In genomic region chr3:119240582-119241434, GRCh38 we compare ENCODE assay signal across 8 cellular contexts. TPM values are rescaled to one million over a fixed set of nuclear protein-coding genes. Genes with fewer than 3 reads are reported as not detected.
DNase-seq lines count a peak whose midpoint lies in the region; ATAC-seq and TF ChIP-seq lines count a peak whose summit lies in the region.

A gene with protein sequence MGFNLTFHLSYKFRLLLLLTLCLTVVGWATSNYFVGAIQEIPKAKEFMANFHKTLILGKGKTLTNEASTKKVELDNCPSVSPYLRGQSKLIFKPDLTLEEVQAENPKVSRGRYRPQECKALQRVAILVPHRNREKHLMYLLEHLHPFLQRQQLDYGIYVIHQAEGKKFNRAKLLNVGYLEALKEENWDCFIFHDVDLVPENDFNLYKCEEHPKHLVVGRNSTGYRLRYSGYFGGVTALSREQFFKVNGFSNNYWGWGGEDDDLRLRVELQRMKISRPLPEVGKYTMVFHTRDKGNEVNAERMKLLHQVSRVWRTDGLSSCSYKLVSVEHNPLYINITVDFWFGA (minus strand): TSS chr3:119240878. CDS start chr3:119230099, 10,779 bp downstream.

- H2AFZ ChIP-seq in OCI-LY3 (ENCODE audit: low read depth, low read length): peak within 1 kb of the TSS; percentile 71

- H3K4me3 ChIP-seq in HUES6 (ENCODE audit: low read depth, low read length) (peak within 1 kb of the TSS; percentile 64), OCI-LY3 (ENCODE audit: low read length) (peak within 1 kb of the TSS; percentile 87), epithelial cell of esophagus (ENCODE audit: low read length) (peak within 1 kb of the TSS; percentile 83), mononuclear cell (ENCODE audit: low read length) (peak within 1 kb of the TSS; percentile 77)

- peak within 1 kb of the TSS; percentile 90; the same call in 1 of the 2 replicates for H3K27ac ChIP-seq in HUES6 (ENCODE audit: low read depth, low read length)
- peak within 1 kb of the TSS; percentile 61 for H3K27ac ChIP-seq in OCI-LY3 (ENCODE audit: low read length)

- H3K36me3 ChIP-seq in HUES6 (ENCODE audit: control insufficient read depth, insufficient read depth, low read length): peaks cover 16% of the 10 kb centered on the region
- H3K36me3 ChIP-seq in OCI-LY3 (replicated peaks; ENCODE audit: low read depth, low read length): peaks cover 12% of the 10 kb centered on the region

- ATAC-seq in GM21447 (IDR thresholded peaks at IDR 0.05; ENCODE audit: unreplicated experiment): peak; percentile 86

- H3K9me3 ChIP-seq in HUES6 (ENCODE audit: control insufficient read depth, insufficient read depth, low read depth, low read length): no peaks in the 10 kb centered on the region
- H3K9me3 ChIP-seq in OCI-LY3 (ENCODE audit: insufficient read depth, low read length): no peaks in the 10 kb centered on the region
- no peaks in the 10 kb centered on the region for H3K9me3 ChIP-seq in mononuclear cell (ENCODE audit: low read depth, low read length)

- peaks cover 30% of the 10 kb centered on the region for H3K79me2 ChIP-seq in OCI-LY3 (ENCODE audit: low read length)

- TF ChIP-seq CTCF in OCI-LY3 (IDR thresholded peaks at IDR 0.05; ENCODE audit: low read depth, low read length): no peak
- no peak for TF ChIP-seq CTCF in epithelial cell of esophagus (IDR thresholded peaks at IDR 0.05; ENCODE audit: insufficient read depth, low read depth, low read length, missing control alignments)

- H3K27me3 ChIP-seq in HUES6 (ENCODE audit: control insufficient read depth, insufficient read depth, low read length): no peaks in the 10 kb centered on the region
- H3K27me3 ChIP-seq in OCI-LY3 (ENCODE audit: low read depth, low read length): no peaks in the 10 kb centered on the region
- no peaks in the 10 kb centered on the region for H3K27me3 ChIP-seq in mononuclear cell (ENCODE audit: insufficient read depth, low read length)

- peak within 1 kb of the TSS; percentile 100 for H3K4me2 ChIP-seq in OCI-LY3 (ENCODE audit: low read length)

- no peaks in the 10 kb centered on the region for H4K20me1 ChIP-seq in OCI-LY3 (ENCODE audit: insufficient read depth, low read length)

- DNase-seq in DMS 273 (lab: John Stamatoyannopoulos, UW; ENCODE audit: unreplicated experiment) (peak; percentile 98), activated T-cell treated with anti-CD3 and anti-CD28 coated beads for 1 hour (ENCODE audit: low read depth) (peak; percentile 58), epithelial cell of esophagus (ENCODE audit: low read depth) (peak; percentile 93)
- peak; percentile 59 to 70 for DNase-seq in stimulated activated CD8-positive, alpha-beta memory T cell treated with anti-CD3 and anti-CD28 coated beads, Interleukin-2, amount 100 ng/mL, for 48 hours (ENCODE audit: low read depth in 2 of 2)

- H3K9ac ChIP-seq in HUES6 (ENCODE audit: low read length) (peak within 1 kb of the TSS; percentile 70), OCI-LY3 (ENCODE audit: low read length) (peak within 1 kb of the TSS; percentile 80)

- H3K4me1 ChIP-seq in HUES6 (ENCODE audit: control insufficient read depth, insufficient read depth, low read length) (no peaks in the 10 kb centered on the region), OCI-LY3 (ENCODE audit: low read length) (peaks cover 24% of the 10 kb centered on the region), mononuclear cell (ENCODE audit: insufficient read depth, low read length) (peaks cover 40% of the 10 kb centered on the region)

RNA-seq across cellular contexts. Expression of the gene that starts here (rescaled TPM):
- 17.6 TPM for total RNA-seq in mononuclear cell

Comparison
In these comparisons a context has a peak if more than half of its experiments do, and no peak if none do; other contexts are left out.
1. Peak in every context shown above with its lines: DNase-seq, ATAC-seq, H3K4me3 ChIP-seq and H3K27ac ChIP-seq.